In the genomic region with DNA sequence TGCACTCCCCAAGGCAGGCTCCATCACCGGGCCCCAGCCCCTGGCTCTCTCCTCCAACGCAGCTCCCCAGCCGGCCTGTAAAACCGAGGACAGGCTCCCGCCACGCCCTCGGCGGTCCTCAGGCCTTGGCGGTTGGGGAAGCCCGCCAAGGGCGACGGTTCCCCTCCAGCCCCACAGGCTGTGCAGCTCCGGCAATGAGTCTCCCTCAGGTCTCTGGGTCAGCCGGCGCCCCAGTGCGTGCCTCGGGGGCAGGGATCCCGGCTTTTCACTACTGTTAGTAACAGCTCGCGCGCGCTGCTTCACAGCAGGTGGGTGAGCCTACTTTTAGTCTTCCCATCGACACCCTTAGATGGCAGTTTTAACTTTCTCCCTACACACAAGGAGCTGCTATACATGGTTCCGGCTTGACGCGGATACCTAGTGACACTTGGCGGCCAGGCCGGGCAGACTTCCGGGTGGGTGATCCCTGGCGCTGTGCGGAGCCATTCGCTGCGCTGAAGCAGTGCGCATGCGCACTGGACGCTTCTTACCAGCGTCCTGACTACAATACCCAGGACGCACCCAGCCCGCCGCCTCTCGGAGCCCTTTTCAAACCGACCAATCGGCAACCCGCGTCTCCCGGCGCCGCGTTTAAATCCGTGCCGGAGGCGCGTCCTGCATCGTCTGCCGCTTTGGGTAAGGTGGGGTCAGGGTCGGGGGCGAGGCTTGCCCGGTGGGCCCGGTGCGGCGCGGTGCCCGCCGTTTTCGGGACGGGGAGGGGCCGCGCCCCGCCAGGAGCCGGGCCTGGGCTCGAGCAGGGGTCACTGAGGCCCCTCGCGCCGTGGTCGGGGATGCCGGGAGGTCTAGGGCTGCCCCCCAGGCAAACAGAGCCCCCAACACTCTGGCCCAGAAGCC, we compare ENCODE assay signal across 1 cellular context.
A peak's percentile ranks its signal among the peaks of the same experiment; 100 is the strongest.
TF ChIP-seq lines count a peak whose summit lies in the region.

A gene with protein sequence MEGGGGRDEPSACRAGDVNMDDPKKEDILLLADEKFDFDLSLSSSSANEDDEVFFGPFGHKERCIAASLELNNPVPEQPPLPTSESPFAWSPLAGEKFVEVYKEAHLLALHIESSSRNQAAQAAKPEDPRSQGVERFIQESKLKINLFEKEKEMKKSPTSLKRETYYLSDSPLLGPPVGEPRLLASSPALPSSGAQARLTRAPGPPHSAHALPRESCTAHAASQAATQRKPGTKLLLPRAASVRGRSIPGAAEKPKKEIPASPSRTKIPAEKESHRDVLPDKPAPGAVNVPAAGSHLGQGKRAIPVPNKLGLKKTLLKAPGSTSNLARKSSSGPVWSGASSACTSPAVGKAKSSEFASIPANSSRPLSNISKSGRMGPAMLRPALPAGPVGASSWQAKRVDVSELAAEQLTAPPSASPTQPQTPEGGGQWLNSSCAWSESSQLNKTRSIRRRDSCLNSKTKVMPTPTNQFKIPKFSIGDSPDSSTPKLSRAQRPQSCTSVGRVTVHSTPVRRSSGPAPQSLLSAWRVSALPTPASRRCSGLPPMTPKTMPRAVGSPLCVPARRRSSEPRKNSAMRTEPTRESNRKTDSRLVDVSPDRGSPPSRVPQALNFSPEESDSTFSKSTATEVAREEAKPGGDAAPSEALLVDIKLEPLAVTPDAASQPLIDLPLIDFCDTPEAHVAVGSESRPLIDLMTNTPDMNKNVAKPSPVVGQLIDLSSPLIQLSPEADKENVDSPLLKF (plus strand): TSS at position 614 of the 894 bp plus-strand sequence. CDS start 531 bp downstream, outside the sequence.

TF ChIP-seq in HepG2, 621 proteins besides CTCF, POLR2A, EP300 and RAD21 (continued from another document and continues in another):
- peak; percentile 66 for TF ChIP-seq TAF1 (CRISPR knock-in tag; IDR thresholded peaks at IDR 0.05)
- TF ChIP-seq FOXA1 (IDR thresholded peaks at IDR 0.05), result no peak
- 0 out of 2 replicates have a peak, but pooled peaks have one; percentile 21 for TF ChIP-seq FOXA1 (CRISPR knock-in tag; IDR thresholded peaks at IDR 0.05)
- peak; percentile 100 for TF ChIP-seq ZFP36L1 (CRISPR knock-in tag; IDR thresholded peaks at IDR 0.05)
- TF ChIP-seq, protein P1, sequence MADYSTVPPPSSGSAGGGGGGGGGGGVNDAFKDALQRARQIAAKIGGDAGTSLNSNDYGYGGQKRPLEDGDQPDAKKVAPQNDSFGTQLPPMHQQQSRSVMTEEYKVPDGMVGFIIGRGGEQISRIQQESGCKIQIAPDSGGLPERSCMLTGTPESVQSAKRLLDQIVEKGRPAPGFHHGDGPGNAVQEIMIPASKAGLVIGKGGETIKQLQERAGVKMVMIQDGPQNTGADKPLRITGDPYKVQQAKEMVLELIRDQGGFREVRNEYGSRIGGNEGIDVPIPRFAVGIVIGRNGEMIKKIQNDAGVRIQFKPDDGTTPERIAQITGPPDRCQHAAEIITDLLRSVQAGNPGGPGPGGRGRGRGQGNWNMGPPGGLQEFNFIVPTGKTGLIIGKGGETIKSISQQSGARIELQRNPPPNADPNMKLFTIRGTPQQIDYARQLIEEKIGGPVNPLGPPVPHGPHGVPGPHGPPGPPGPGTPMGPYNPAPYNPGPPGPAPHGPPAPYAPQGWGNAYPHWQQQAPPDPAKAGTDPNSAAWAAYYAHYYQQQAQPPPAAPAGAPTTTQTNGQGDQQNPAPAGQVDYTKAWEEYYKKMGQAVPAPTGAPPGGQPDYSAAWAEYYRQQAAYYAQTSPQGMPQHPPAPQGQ (CRISPR knock-in tag; IDR thresholded peaks at IDR 0.05; ENCODE audit: borderline replicate concordance), result 0 out of 2 replicates have a peak, but pooled peaks have one; percentile 26
- no peak for TF ChIP-seq ZNF138 (CRISPR knock-in tag; IDR thresholded peaks at IDR 0.05; ENCODE audit: low read depth)
- TF ChIP-seq RNF2 (conservative IDR thresholded peaks at IDR 0.05; ENCODE audit: low read depth), result no peak
- TF ChIP-seq, protein P2, sequence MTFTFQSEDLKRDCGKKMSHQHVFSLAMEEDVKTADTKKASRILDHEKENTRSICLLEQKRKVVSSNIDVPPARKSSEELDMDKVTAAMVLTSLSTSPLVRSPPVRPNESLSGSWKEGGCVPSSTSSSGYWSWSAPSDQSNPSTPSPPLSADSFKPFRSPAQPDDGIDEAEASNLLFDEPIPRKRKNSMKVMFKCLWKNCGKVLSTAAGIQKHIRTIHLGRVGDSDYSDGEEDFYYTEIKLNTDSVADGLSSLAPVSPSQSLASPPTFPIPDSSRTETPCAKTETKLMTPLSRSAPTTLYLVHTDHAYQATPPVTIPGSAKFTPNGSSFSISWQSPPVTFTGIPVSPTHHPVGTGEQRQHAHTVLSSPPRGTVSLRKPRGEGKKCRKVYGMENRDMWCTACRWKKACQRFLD (CRISPR knock-in tag; IDR thresholded peaks at IDR 0.05; ENCODE audit: borderline replicate concordance), result no peak; the same call in 1 of the 2 replicates
- no peak for TF ChIP-seq ZNF543 (CRISPR knock-in tag; IDR thresholded peaks at IDR 0.05)
- TF ChIP-seq, protein P3, sequence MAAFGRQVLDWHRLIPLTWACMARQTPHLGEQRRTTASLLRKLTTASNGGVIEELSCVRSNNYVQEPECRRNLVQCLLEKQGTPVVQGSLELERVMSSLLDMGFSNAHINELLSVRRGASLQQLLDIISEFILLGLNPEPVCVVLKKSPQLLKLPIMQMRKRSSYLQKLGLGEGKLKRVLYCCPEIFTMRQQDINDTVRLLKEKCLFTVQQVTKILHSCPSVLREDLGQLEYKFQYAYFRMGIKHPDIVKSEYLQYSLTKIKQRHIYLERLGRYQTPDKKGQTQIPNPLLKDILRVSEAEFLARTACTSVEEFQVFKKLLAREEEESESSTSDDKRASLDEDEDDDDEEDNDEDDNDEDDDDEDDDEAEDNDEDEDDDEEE (CRISPR knock-in tag; IDR thresholded peaks at IDR 0.05), result peak; percentile 65; the same call in 1 of the 2 replicates
- TF ChIP-seq FOSL1 (CRISPR knock-in tag; IDR thresholded peaks at IDR 0.05; ENCODE audit: borderline replicate concordance), result no peak
- no peak for TF ChIP-seq SIX1 (CRISPR knock-in tag; IDR thresholded peaks at IDR 0.05; ENCODE audit: borderline replicate concordance)
- TF ChIP-seq NR2F1 (CRISPR knock-in tag; IDR thresholded peaks at IDR 0.05), result no peak
- no peak for TF ChIP-seq BHLHE40 (IDR thresholded peaks at IDR 0.05; ENCODE audit: low read length)
- TF ChIP-seq PHF20 (CRISPR knock-in tag; IDR thresholded peaks at IDR 0.05), result peak; percentile 75
- TF ChIP-seq, protein P4, sequence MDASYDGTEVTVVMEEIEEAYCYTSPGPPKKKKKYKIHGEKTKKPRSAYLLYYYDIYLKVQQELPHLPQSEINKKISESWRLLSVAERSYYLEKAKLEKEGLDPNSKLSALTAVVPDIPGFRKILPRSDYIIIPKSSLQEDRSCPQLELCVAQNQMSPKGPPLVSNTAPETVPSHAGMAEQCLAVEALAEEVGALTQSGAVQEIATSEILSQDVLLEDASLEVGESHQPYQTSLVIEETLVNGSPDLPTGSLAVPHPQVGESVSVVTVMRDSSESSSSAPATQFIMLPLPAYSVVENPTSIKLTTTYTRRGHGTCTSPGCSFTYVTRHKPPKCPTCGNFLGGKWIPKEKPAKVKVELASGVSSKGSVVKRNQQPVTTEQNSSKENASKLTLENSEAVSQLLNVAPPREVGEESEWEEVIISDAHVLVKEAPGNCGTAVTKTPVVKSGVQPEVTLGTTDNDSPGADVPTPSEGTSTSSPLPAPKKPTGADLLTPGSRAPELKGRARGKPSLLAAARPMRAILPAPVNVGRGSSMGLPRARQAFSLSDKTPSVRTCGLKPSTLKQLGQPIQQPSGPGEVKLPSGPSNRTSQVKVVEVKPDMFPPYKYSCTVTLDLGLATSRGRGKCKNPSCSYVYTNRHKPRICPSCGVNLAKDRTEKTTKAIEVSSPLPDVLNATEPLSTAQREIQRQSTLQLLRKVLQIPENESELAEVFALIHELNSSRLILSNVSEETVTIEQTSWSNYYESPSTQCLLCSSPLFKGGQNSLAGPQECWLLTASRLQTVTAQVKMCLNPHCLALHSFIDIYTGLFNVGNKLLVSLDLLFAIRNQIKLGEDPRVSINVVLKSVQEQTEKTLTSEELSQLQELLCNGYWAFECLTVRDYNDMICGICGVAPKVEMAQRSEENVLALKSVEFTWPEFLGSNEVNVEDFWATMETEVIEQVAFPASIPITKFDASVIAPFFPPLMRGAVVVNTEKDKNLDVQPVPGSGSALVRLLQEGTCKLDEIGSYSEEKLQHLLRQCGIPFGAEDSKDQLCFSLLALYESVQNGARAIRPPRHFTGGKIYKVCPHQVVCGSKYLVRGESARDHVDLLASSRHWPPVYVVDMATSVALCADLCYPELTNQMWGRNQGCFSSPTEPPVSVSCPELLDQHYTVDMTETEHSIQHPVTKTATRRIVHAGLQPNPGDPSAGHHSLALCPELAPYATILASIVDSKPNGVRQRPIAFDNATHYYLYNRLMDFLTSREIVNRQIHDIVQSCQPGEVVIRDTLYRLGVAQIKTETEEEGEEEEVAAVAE (CRISPR knock-in tag; IDR thresholded peaks at IDR 0.05; ENCODE audit: borderline replicate concordance), result no peak
- TF ChIP-seq KDM2A (CRISPR knock-in tag; IDR thresholded peaks at IDR 0.05; ENCODE audit: borderline replicate concordance, low read depth), result peak; percentile 84
- no peak for TF ChIP-seq ZNF7 (CRISPR knock-in tag; IDR thresholded peaks at IDR 0.05)
- TF ChIP-seq, protein P5, sequence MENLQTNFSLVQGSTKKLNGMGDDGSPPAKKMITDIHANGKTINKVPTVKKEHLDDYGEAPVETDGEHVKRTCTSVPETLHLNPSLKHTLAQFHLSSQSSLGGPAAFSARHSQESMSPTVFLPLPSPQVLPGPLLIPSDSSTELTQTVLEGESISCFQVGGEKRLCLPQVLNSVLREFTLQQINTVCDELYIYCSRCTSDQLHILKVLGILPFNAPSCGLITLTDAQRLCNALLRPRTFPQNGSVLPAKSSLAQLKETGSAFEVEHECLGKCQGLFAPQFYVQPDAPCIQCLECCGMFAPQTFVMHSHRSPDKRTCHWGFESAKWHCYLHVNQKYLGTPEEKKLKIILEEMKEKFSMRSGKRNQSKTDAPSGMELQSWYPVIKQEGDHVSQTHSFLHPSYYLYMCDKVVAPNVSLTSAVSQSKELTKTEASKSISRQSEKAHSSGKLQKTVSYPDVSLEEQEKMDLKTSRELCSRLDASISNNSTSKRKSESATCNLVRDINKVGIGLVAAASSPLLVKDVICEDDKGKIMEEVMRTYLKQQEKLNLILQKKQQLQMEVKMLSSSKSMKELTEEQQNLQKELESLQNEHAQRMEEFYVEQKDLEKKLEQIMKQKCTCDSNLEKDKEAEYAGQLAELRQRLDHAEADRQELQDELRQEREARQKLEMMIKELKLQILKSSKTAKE (CRISPR knock-in tag; IDR thresholded peaks at IDR 0.05; ENCODE audit: borderline replicate concordance), result peak; percentile 76; the same call in 1 of the 2 replicates
- TF ChIP-seq, protein P6, sequence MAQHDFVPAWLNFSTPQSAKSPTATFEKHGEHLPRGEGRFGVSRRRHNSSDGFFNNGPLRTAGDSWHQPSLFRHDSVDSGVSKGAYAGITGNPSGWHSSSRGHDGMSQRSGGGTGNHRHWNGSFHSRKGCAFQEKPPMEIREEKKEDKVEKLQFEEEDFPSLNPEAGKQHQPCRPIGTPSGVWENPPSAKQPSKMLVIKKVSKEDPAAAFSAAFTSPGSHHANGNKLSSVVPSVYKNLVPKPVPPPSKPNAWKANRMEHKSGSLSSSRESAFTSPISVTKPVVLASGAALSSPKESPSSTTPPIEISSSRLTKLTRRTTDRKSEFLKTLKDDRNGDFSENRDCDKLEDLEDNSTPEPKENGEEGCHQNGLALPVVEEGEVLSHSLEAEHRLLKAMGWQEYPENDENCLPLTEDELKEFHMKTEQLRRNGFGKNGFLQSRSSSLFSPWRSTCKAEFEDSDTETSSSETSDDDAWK (CRISPR knock-in tag; IDR thresholded peaks at IDR 0.05), result no peak
- TF ChIP-seq MEIS2 (CRISPR knock-in tag; IDR thresholded peaks at IDR 0.05), result peak; percentile 38
- TF ChIP-seq, protein P7, sequence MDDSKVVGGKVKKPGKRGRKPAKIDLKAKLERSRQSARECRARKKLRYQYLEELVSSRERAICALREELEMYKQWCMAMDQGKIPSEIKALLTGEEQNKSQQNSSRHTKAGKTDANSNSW (CRISPR knock-in tag; IDR thresholded peaks at IDR 0.05; ENCODE audit: borderline replicate concordance), result no peak
- TF ChIP-seq GABPB1 (CRISPR knock-in tag; IDR thresholded peaks at IDR 0.05), result peak; percentile 92
- TF ChIP-seq, protein P8, sequence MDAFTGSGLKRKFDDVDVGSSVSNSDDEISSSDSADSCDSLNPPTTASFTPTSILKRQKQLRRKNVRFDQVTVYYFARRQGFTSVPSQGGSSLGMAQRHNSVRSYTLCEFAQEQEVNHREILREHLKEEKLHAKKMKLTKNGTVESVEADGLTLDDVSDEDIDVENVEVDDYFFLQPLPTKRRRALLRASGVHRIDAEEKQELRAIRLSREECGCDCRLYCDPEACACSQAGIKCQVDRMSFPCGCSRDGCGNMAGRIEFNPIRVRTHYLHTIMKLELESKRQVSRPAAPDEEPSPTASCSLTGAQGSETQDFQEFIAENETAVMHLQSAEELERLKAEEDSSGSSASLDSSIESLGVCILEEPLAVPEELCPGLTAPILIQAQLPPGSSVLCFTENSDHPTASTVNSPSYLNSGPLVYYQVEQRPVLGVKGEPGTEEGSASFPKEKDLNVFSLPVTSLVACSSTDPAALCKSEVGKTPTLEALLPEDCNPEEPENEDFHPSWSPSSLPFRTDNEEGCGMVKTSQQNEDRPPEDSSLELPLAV (CRISPR knock-in tag; conservative IDR thresholded peaks at IDR 0.05; ENCODE audit: low read depth), result peak; percentile 97; the same call in 1 of the 2 replicates
- TF ChIP-seq SP140L (CRISPR knock-in tag; IDR thresholded peaks at IDR 0.05; ENCODE audit: borderline replicate concordance), result no peak
- TF ChIP-seq ZNF292 (CRISPR knock-in tag; IDR thresholded peaks at IDR 0.05; ENCODE audit: borderline replicate concordance, low read depth), result peak; percentile 7; the same call in 1 of the 2 replicates
- peak; percentile 74 for TF ChIP-seq CREM (IDR thresholded peaks at IDR 0.05)
- no peak for TF ChIP-seq CREM (CRISPR knock-in tag; IDR thresholded peaks at IDR 0.05)
- no peak for TF ChIP-seq NAIF1 (CRISPR knock-in tag; IDR thresholded peaks at IDR 0.05; ENCODE audit: borderline replicate concordance)
- TF ChIP-seq ZNF775 (CRISPR knock-in tag; IDR thresholded peaks at IDR 0.05; ENCODE audit: borderline replicate concordance), result no peak
- peak; percentile 65; the same call in 1 of the 2 replicates for TF ChIP-seq FOXK1 (CRISPR knock-in tag; IDR thresholded peaks at IDR 0.05; ENCODE audit: borderline replicate concordance, low read depth)
- TF ChIP-seq, protein P9, sequence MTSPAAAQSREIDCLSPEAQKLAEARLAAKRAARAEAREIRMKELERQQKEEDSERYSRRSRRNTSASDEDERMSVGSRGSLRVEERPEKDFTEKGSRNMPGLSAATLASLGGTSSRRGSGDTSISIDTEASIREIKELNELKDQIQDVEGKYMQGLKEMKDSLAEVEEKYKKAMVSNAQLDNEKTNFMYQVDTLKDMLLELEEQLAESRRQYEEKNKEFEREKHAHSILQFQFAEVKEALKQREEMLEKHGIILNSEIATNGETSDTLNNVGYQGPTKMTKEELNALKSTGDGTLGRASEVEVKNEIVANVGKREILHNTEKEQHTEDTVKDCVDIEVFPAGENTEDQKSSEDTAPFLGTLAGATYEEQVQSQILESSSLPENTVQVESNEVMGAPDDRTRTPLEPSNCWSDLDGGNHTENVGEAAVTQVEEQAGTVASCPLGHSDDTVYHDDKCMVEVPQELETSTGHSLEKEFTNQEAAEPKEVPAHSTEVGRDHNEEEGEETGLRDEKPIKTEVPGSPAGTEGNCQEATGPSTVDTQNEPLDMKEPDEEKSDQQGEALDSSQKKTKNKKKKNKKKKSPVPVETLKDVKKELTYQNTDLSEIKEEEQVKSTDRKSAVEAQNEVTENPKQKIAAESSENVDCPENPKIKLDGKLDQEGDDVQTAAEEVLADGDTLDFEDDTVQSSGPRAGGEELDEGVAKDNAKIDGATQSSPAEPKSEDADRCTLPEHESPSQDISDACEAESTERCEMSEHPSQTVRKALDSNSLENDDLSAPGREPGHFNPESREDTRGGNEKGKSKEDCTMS (CRISPR knock-in tag; conservative IDR thresholded peaks at IDR 0.05), result no peak
